In genomic region chr12:96989916-96990315, GRCh38 we compare ENCODE assay signal across 9 cellular contexts.
A peak's percentile ranks its signal among the peaks of the same experiment; 100 is the strongest.
DNase-seq lines count a peak whose midpoint lies in the region; TF ChIP-seq lines count a peak whose summit lies in the region.
"Had no signal": no experiment of that assay in that cellular context is flagged by ENCODE, and none has a peak within 500 bp of the region (broad histone marks: within the 10 kb centered on the region; RNA-seq: fewer than 3 reads in every experiment).

No MANE protein-coding gene starts in this region.

- in situ Hi-C loops in astrocyte of the spinal cord (cut with HindIII; ENCODE audit: low sequenced_read_pairs), result no loop called here
- in situ Hi-C loops in GM13976 (cut with MboI; ENCODE audit: low sequenced_read_pairs, unreplicated experiment), result loop anchor here (10.0 to 25.0 kb wide), 3 partner anchors 322 to 1397 kb away; no protein-coding TSS in a partner anchor

- no peaks in the 10 kb centered on the region for H3K9me3 Mint-ChIP-seq in neural crest cell

- peaks cover 3% of the 10 kb centered on the region for H3K27me3 Mint-ChIP-seq in neural crest cell (ENCODE audit: low read depth)

- peak overlapping the region; percentile 2 for H3K4me3 Mint-ChIP-seq in neural crest cell

- no peaks in the 10 kb centered on the region for H3K36me3 Mint-ChIP-seq in neural crest cell (ENCODE audit: low read depth)

- peak; percentile 29 for TF ChIP-seq CTCF in astrocyte of the spinal cord (IDR thresholded peaks at IDR 0.05; ENCODE audit: low read depth, low read length)
- TF ChIP-seq CTCF in neural crest cell (conservative IDR thresholded peaks at IDR 0.05), result peak; percentile 65
- TF ChIP-seq CTCF in GM13976 (IDR thresholded peaks at IDR 0.05; ENCODE audit: borderline replicate concordance, control extremely low read depth, extremely low read depth, insufficient read depth, missing control alignments), result no peak
- TF ChIP-seq CTCF in foreskin fibroblast (IDR thresholded peaks at IDR 0.05; ENCODE audit: low read depth, low read length), result no peak

- peaks cover 82% of the 10 kb centered on the region for H3K4me1 Mint-ChIP-seq in neural crest cell

- H3K4me3 ChIP-seq in astrocyte of the spinal cord (ENCODE audit: low read depth, low read length) (no peak overlapping the region), foreskin fibroblast (ENCODE audit: low read depth in 1 of 2, low read length in 2 of 2) (no peak overlapping the region)
- H3K4me3 ChIP-seq: BLaER1 had no signal

- peak overlapping the region; percentile 81 for H3K27ac Mint-ChIP-seq in neural crest cell (ENCODE audit: unreplicated experiment)

- DNase-seq in NCI-H345 (lab: John Stamatoyannopoulos, UW), result peak; percentile 85
- DNase-seq in NCI-H345 treated with DMSO at 0.1 percent for 48 hours (lab: John Stamatoyannopoulos, UW; ENCODE audit: unreplicated experiment), result no peak
- DNase-seq in M059J (ENCODE audit: low read depth), result peak; percentile 34
- peak; percentile 25 for DNase-seq in astrocyte of the spinal cord (ENCODE audit: low read depth, low spot score)
- no peak for DNase-seq in neural crest cell (ENCODE audit: low read depth, low spot score)
- no peak for DNase-seq in GM13976 (ENCODE audit: low spot score)
- DNase-seq in foreskin fibroblast, result no peak
- DNase-seq in DMS79 treated with DMSO at 0.1 percent for 48 hours (lab: John Stamatoyannopoulos, UW), result no peak

Comparison
In these comparisons a context has a peak if more than half of its experiments do, and no peak if none do; other contexts are left out.
1. DNase-seq: peak in NCI-H345 (single experiment), M059J (single experiment) and astrocyte of the spinal cord (single experiment); none in NCI-H345 treated with DMSO at 0.1 percent for 48 hours (single experiment), neural crest cell (single experiment), GM13976 (single experiment), foreskin fibroblast (0 of 2) and DMS79 treated with DMSO at 0.1 percent for 48 hours (single experiment).
2. CTCF ChIP-seq: peak in astrocyte of the spinal cord (single experiment) and neural crest cell (single experiment); none in GM13976 (single experiment) and foreskin fibroblast (single experiment).